Comparison of ENCODE assay signal across 23 cellular contexts in genomic region chr6:128347123-128347522, GRCh38.
"Had no signal": no experiment of that assay in that cellular context is flagged by ENCODE, and none has a peak within 500 bp of the region (broad histone marks: within the 10 kb centered on the region; RNA-seq: fewer than 3 reads in every experiment).

No MANE protein-coding gene starts in this region.

- H3K27me3 ChIP-seq: foreskin keratinocyte, right atrium auricular region, thyroid gland had no signal

- H3K4me3 ChIP-seq: lower lobe of right lung, prostate gland, right atrium auricular region, thyroid gland had no signal

- H3K4me1 ChIP-seq: lower lobe of right lung, prostate gland, thyroid gland had no signal

- DNase-seq: activated CD4-positive, alpha-beta memory T cell treated with anti-CD3 and anti-CD28 coated beads for 36 hours; activated CD4-positive, alpha-beta T cell treated with anti-CD3 and anti-CD28 coated beads for 48 hours; activated CD4-positive, CD25-positive, alpha-beta regulatory T cell; activated effector memory CD4-positive, alpha-beta T cell treated with anti-CD3 and anti-CD28 coated beads, Interleukin-2, amount 50 U/mL, for 16 hours; activated naive CD4-positive, alpha-beta T cell treated with anti-CD3 and anti-CD28 coated beads, Interleukin-2, amount 50 U/mL, for 16 hours; activated naive CD8-positive, alpha-beta T cell treated with anti-CD3 and anti-CD28 coated beads, Interleukin-2, amount 50 U/mL, for 24 hours; activated T-cell treated with anti-CD3 and anti-CD28 coated beads, Interleukin-2, amount 50 U/mL, for 72 hours; anterior cingulate cortex; central memory CD4-positive, alpha-beta T cell; dermis blood vessel endothelial cell; effector CD8-positive, alpha-beta T cell; erythroblast; foreskin keratinocyte; immature natural killer cell; lower lobe of right lung; naive thymus-derived CD4-positive, alpha-beta T cell; stimulated activated CD4-positive, alpha-beta T cell treated with anti-CD3 and anti-CD28 coated beads, Interleukin-1b, Interleukin-23, amount 100 ng/mL, for 48 hours; substantia nigra; T-helper 17 cell; thyroid gland had no signal

- H3K36me3 ChIP-seq: lower lobe of right lung, prostate gland, right atrium auricular region, thyroid gland had no signal

- H3K9me3 ChIP-seq: lower lobe of right lung, prostate gland, right atrium auricular region, thyroid gland had no signal

- ATAC-seq: activated naive CD8-positive, alpha-beta T cell treated with anti-CD3 and anti-CD28 coated beads, Interleukin-2, amount 50 U/mL, for 24 hours; activated T-cell treated with anti-CD3 and anti-CD28 coated beads, Interleukin-2, amount 50 U/mL, for 72 hours; foreskin keratinocyte; left lobe of liver; lower lobe of right lung; naive thymus-derived CD4-positive, alpha-beta T cell; T-helper 17 cell had no signal

- H3K27ac ChIP-seq: foreskin keratinocyte, lower lobe of right lung, prostate gland, right atrium auricular region, thyroid gland had no signal
